8 cellular contexts compared by ENCODE assay signal in genomic region chr2:7007846-7008741, GRCh38.
DNase-seq lines count a peak whose midpoint lies in the region; ATAC-seq and TF ChIP-seq lines count a peak whose summit lies in the region.

No MANE protein-coding gene starts in this region.

- TF ChIP-seq POLR2A in adrenal gland (IDR thresholded peaks at IDR 0.05) (peak in 1 of 2 donors; percentile 50), gastrocnemius medialis (IDR thresholded peaks at IDR 0.05) (peak in 1 of 2 donors; percentile 10)

- WGBS in adrenal gland, 4 donors = 12 to 21% (median 16%) methylated on average over 6 to 24 of the region's 24 CpGs
- WGBS in right cardiac atrium = 10% methylated on average over 24 of the region's 24 CpGs

- H3K4me3 ChIP-seq in adrenal gland (no peak overlapping the region), right cardiac atrium (ENCODE audit: low read length) (no peak overlapping the region), gastrocnemius medialis (peak overlapping the region; percentile 2 to 30 (median 6))

- peak overlapping the region in 4 of 5 donors; percentile 18 to 90 (median 85) for H3K27ac ChIP-seq in adrenal gland
- H3K27ac ChIP-seq in right cardiac atrium (ENCODE audit: low read length) = peak overlapping the region; percentile 27
- H3K27ac ChIP-seq in gastrocnemius medialis = peak overlapping the region; percentile 69 to 83 (median 78)

- in situ Hi-C loops in G401 (cut with HindIII; ENCODE audit: low sequenced_read_pairs) = no loop called here
- in situ Hi-C loops in gastrocnemius medialis (cut with MboI; ENCODE audit: low sequenced_read_pairs in 4 of 4) = no loop called here

- H3K27me3 ChIP-seq in adrenal gland (no peaks in the 10 kb centered on the region), right cardiac atrium (ENCODE audit: control insufficient read depth, insufficient read depth) (no peaks in the 10 kb centered on the region), gastrocnemius medialis (no peaks in the 10 kb centered on the region)

- H3K36me3 ChIP-seq in adrenal gland (replicated peaks in 1 of 2) (peaks cover 0 to 3% of the 10 kb centered on the region in 2 donors), gastrocnemius medialis (no peaks in the 10 kb centered on the region)

- TF ChIP-seq CTCF in adrenal gland (IDR thresholded peaks at IDR 0.05) = peak; percentile 31 to 71 (median 60)
- peak; percentile 24 to 57 (median 39) for TF ChIP-seq CTCF in gastrocnemius medialis (IDR thresholded peaks at IDR 0.05 in 4 of 5, conservative IDR thresholded peaks at IDR 0.05 in 1 of 5)

- peak; percentile 90 for DNase-seq in G401 (ENCODE audit: low spot score)
- peak; percentile 93 to 99 (median 99) for DNase-seq in adrenal gland
- DNase-seq in right cardiac atrium = peak; percentile 88 to 96 (median 94)
- peak; percentile 91 to 93 for DNase-seq in gastrocnemius medialis

- H3K4me1 ChIP-seq in adrenal gland (replicated peaks in 1 of 2) = peaks cover 32 to 61% of the 10 kb centered on the region in 2 donors
- H3K4me1 ChIP-seq in right cardiac atrium (ENCODE audit: control insufficient read depth, insufficient read depth, low read length) = peaks cover 18% of the 10 kb centered on the region
- H3K4me1 ChIP-seq in gastrocnemius medialis = peaks cover 47 to 69% of the 10 kb centered on the region in 2 donors

- no peaks in the 10 kb centered on the region for H3K9me3 ChIP-seq in adrenal gland (replicated peaks in 1 of 3)
- H3K9me3 ChIP-seq in right cardiac atrium (ENCODE audit: control insufficient read depth, low read length) = no peaks in the 10 kb centered on the region
- H3K9me3 ChIP-seq in gastrocnemius medialis = no peaks in the 10 kb centered on the region

- intact Hi-C loops in adrenal gland (cut with DNase I) = no loop called here
- intact Hi-C loops in right cardiac atrium (cut with DNase I) = loop anchor here in 1 of 4 donors (5.0 kb wide), 1 partner anchor 91 kb away; the partner anchor contains the start of gene RNF144A
- intact Hi-C loops in gastrocnemius medialis (cut with DNase I; ENCODE audit: low total_unique reads) = loop anchor here (2.0 kb wide), 1 partner anchor 91 kb away; the partner anchor contains the start of gene RNF144A

- peak; percentile 63 for ATAC-seq in HG03354 (IDR thresholded peaks at IDR 0.05; ENCODE audit: poor library complexity, severe bottlenecking, unreplicated experiment)
- ATAC-seq in right cardiac atrium = peak; percentile 87 to 89
- peak; percentile 83 to 85 for ATAC-seq in gastrocnemius medialis
- no peak for ATAC-seq in HG03565 (IDR thresholded peaks at IDR 0.05; ENCODE audit: unreplicated experiment)
- ATAC-seq in GM21786 (IDR thresholded peaks at IDR 0.05; ENCODE audit: unreplicated experiment) = no peak
- no peak for ATAC-seq in GM21528 (IDR thresholded peaks at IDR 0.05; ENCODE audit: low FRiP score, unreplicated experiment)

Comparison
In these comparisons a context has a peak if more than half of its experiments do, and no peak if none do; other contexts are left out.
1. ATAC-seq: peak in HG03354 (single experiment), right cardiac atrium (2 of 2) and gastrocnemius medialis (2 of 2); none in HG03565 (single experiment), GM21786 (single experiment) and GM21528 (single experiment).
2. H3K27ac ChIP-seq: peak in every context shown above with its lines; median percentile 85 in adrenal gland; 78 in gastrocnemius medialis; 27 in right cardiac atrium.
3. H3K4me3 ChIP-seq: peak in gastrocnemius medialis (4 of 4); none in adrenal gland (0 of 4) and right cardiac atrium (single experiment).
4. Peak in every context shown above with its lines, with median percentiles within 50 percentile points of each other: DNase-seq.